25 cellular contexts compared by ENCODE assay signal in genomic region chr4:87720094-87720691, GRCh38.
DNase-seq lines count a peak whose midpoint lies in the region; ATAC-seq lines count a peak whose summit lies in the region.
"Had no signal": no experiment of that assay in that cellular context is flagged by ENCODE, and none has a peak within 500 bp of the region (broad histone marks: within the 10 kb centered on the region; RNA-seq: fewer than 3 reads in every experiment).

No MANE protein-coding gene starts in this region.

- no peaks in the 10 kb centered on the region for H3K4me1 Mint-ChIP-seq in T-cell
- H3K4me1 Mint-ChIP-seq: B cell; CD14-positive monocyte; CD4-positive, alpha-beta memory T cell; CD4-positive, CD25-positive, alpha-beta regulatory T cell; CD8-positive, alpha-beta memory T cell had no signal

- POLR2A ChIA-PET in T-cell (lab: Charles Lee): no interaction called here

- peaks cover 0 to 4% of the 10 kb centered on the region in 2 donors for H3K27me3 Mint-ChIP-seq in T-cell
- H3K27me3 Mint-ChIP-seq: B cell; CD4-positive, alpha-beta memory T cell; CD4-positive, alpha-beta T cell; CD4-positive, CD25-positive, alpha-beta regulatory T cell; CD8-positive, alpha-beta memory T cell had no signal

- CTCF ChIA-PET in T-cell (lab: Charles Lee): no interaction called here

- ATAC-seq in left lobe of liver (peak; percentile 59), T-cell (replicated peaks in 1 of 4) (no peak)
- ATAC-seq: A549; CD8-positive, alpha-beta T cell had no signal

- no peaks in the 10 kb centered on the region for H3K36me3 Mint-ChIP-seq in T-cell
- H3K36me3 Mint-ChIP-seq: CD14-positive monocyte; CD4-positive, alpha-beta memory T cell; CD4-positive, CD25-positive, alpha-beta regulatory T cell; CD8-positive, alpha-beta memory T cell; CD8-positive, alpha-beta T cell had no signal

- H3K4me3 Mint-ChIP-seq in T-cell: no peak overlapping the region
- H3K4me3 Mint-ChIP-seq: B cell; CD14-positive monocyte; CD4-positive, alpha-beta memory T cell; CD4-positive, alpha-beta T cell; CD4-positive, CD25-positive, alpha-beta regulatory T cell; CD8-positive, alpha-beta memory T cell; CD8-positive, alpha-beta T cell had no signal

- no peak for DNase-seq in left lobe of liver (ENCODE audit: low spot score)
- no peak for DNase-seq in T-cell
- DNase-seq: 8988T; ACHN; AML-193; BE2C; C1 segment of cervical spinal cord; Caco-2; Calu3; CD4-positive, alpha-beta memory T cell; CD4-positive, alpha-beta T cell; CD4-positive, CD25-positive, alpha-beta regulatory T cell; CD8-positive, alpha-beta memory T cell; CD8-positive, alpha-beta T cell; COR-L47; DMS 273 treated with DMSO at 0.1 percent for 48 hours; DMS153; DMS53; DMS79; DMS79 treated with DMSO at 0.1 percent for 48 hours; DND-41; EL had no signal

- H3K9me3 Mint-ChIP-seq in T-cell: peaks cover 6 to 8% (median 8%) of the 10 kb centered on the region in 3 donors

- no peak overlapping the region for H3K27ac Mint-ChIP-seq in T-cell
- H3K27ac Mint-ChIP-seq: B cell; CD14-positive monocyte; CD4-positive, alpha-beta memory T cell; CD4-positive, alpha-beta T cell; CD4-positive, CD25-positive, alpha-beta regulatory T cell; CD8-positive, alpha-beta memory T cell; CD8-positive, alpha-beta T cell had no signal
